In genomic region chr11:45843158-45843924, GRCh38 we compare ENCODE assay signal across 8 cellular contexts. TPM values are rescaled to one million over a fixed set of nuclear protein-coding genes. Genes with fewer than 3 reads are reported as not detected.
DNase-seq lines count a peak whose midpoint lies in the region; ATAC-seq and TF ChIP-seq lines count a peak whose summit lies in the region.

No MANE protein-coding gene starts in this region.

- H3K4me3 ChIP-seq in Panc1 (ENCODE audit: low read depth in 2 of 2, low read length in 2 of 2): peak overlapping the region; percentile 24 to 38

- DNase-seq in GDM1 (lab: John Stamatoyannopoulos, UW) (peak; percentile 52), KG1 (lab: John Stamatoyannopoulos, UW) (peak; percentile 76), Panc1 (ENCODE audit: low read depth, low spot score) (peak; percentile 54), erythroblast (lab: John Stamatoyannopoulos, UW) (peak; percentile 89 to 92), myocyte (ENCODE audit: low read depth) (peak; percentile 90)
- DNase-seq in activated T-cell treated with anti-CD3 and anti-CD28 coated beads, Interleukin-2, amount 50 U/mL, for 24 hours: peak; percentile 87
- DNase-seq in stimulated activated CD8-positive, alpha-beta memory T cell treated with anti-CD3 and anti-CD28 coated beads, Interleukin-4, amount 100 ng/mL, for 48 hours: peak; percentile 91

- H3K27ac Mint-ChIP-seq in activated T-cell treated with anti-CD3 and anti-CD28 coated beads, Interleukin-2, amount 50 U/mL, for 24 hours: no peak overlapping the region

- H3K36me3 ChIP-seq in Panc1 (ENCODE audit: control insufficient read depth, insufficient read depth, low read length): no peaks in the 10 kb centered on the region; the same call in 1 of the 2 replicates

- peaks cover 4% of the 10 kb centered on the region for H3K4me1 ChIP-seq in Panc1 (ENCODE audit: control insufficient read depth, insufficient read depth, low read length)

- in situ Hi-C loops in Panc1 (cut with HindIII; ENCODE audit: low pct_unique_long_range_greater_than_20kb, low sequenced_read_pairs): no loop called here

- no peaks in the 10 kb centered on the region for H3K9me3 ChIP-seq in Panc1 (ENCODE audit: control insufficient read depth, insufficient read depth, low read depth, low read length)

- H3K4me1 Mint-ChIP-seq in activated T-cell treated with anti-CD3 and anti-CD28 coated beads, Interleukin-2, amount 50 U/mL, for 24 hours (ENCODE audit: low read depth): peaks cover 28% of the 10 kb centered on the region

- no peak overlapping the region for H3K27ac ChIP-seq in Panc1 (ENCODE audit: low read length)

- CTCF ChIA-PET in Panc1 (lab: Charles Lee): interaction anchor here (1.0 to 1.2 kb wide), 2 partner anchors 17 to 27 kb away, joined by 3 read pairs; no protein-coding TSS in a partner anchor

- intact Hi-C loops in Panc1 (cut with micrococcal nuclease; ENCODE audit: unreplicated experiment): no loop called here

- H3K9me3 Mint-ChIP-seq in activated T-cell treated with anti-CD3 and anti-CD28 coated beads, Interleukin-2, amount 50 U/mL, for 24 hours: no peaks in the 10 kb centered on the region

- no peaks in the 10 kb centered on the region for H3K36me3 Mint-ChIP-seq in activated T-cell treated with anti-CD3 and anti-CD28 coated beads, Interleukin-2, amount 50 U/mL, for 24 hours (ENCODE audit: low read depth)

- ATAC-seq in Panc1: peak; percentile 66
- no peak for ATAC-seq in HG03521 (IDR thresholded peaks at IDR 0.05; ENCODE audit: unreplicated experiment)

- peak overlapping the region; percentile 28 for H3K4me3 Mint-ChIP-seq in activated T-cell treated with anti-CD3 and anti-CD28 coated beads, Interleukin-2, amount 50 U/mL, for 24 hours

- POLR2A ChIA-PET in Panc1 (lab: Charles Lee): no interaction called here

- peaks cover 7% of the 10 kb centered on the region; the same call in 1 of the 2 replicates for H3K27me3 ChIP-seq in Panc1 (ENCODE audit: control insufficient read depth, insufficient read depth, low read length)

- BruUV-seq in Panc1 (replicated peaks; lab: Mats Ljungman, UMichigan): no TSS peak

- no peaks in the 10 kb centered on the region for H3K27me3 Mint-ChIP-seq in activated T-cell treated with anti-CD3 and anti-CD28 coated beads, Interleukin-2, amount 50 U/mL, for 24 hours

- TF ChIP-seq CTCF in Panc1 (IDR thresholded peaks at IDR 0.05): peak; percentile 98

- no peak for TF ChIP-seq POLR2A in erythroblast (IDR thresholded peaks at IDR 0.05; ENCODE audit: low read length)

RNA-seq across cellular contexts. Expression of gene CRY2, which starts 3.9 kb away (rescaled TPM):
- 14.6 TPM for total RNA-seq in Panc1 (2021; ENCODE audit: unreplicated experiment)
- polyA plus RNA-seq in Panc1 (2012; ENCODE audit: insufficient read length): 7.2 TPM
- total RNA-seq in myocyte: 13.5 and 20.0 TPM in 2 replicates
- polyA plus RNA-seq in myocyte (2012): 13.2 TPM

RNA-seq across cellular contexts. Expression of gene SLC35C1, which starts 38.4 kb away (rescaled TPM):
- 13.4 TPM for total RNA-seq in Panc1 (2021; ENCODE audit: unreplicated experiment)
- polyA plus RNA-seq in Panc1 (2012; ENCODE audit: insufficient read length): 23.4 TPM
- 6.4 and 6.9 TPM in 2 replicates for total RNA-seq in myocyte
- polyA plus RNA-seq in myocyte (2012): 16.9 TPM

RNA-seq across cellular contexts. Expression of gene MAPK8IP1, which starts 42.1 kb away (rescaled TPM):
- 12.7 TPM for total RNA-seq in Panc1 (2021; ENCODE audit: unreplicated experiment)
- 17.7 TPM for polyA plus RNA-seq in Panc1 (2012; ENCODE audit: insufficient read length)
- 10.1 and 10.2 TPM in 2 replicates for total RNA-seq in myocyte
- 6.3 TPM for polyA plus RNA-seq in myocyte (2012)
